Comparison of ENCODE assay signal across 8 cellular contexts in genomic region chr1:156583821-156584622, GRCh38. TPM values are rescaled to one million over a fixed set of nuclear protein-coding genes. Genes with fewer than 3 reads are reported as not detected.
DNase-seq lines count a peak whose midpoint lies in the region; ATAC-seq and TF ChIP-seq lines count a peak whose summit lies in the region.

No MANE protein-coding gene starts in this region.

- H3K27ac ChIP-seq in spleen: peak overlapping the region in 1 of 8 donors; percentile 81

- peak overlapping the region; percentile 26 for H3K9ac ChIP-seq in iPS-15b (ENCODE audit: low read depth, low read length)

- in situ Hi-C loops in astrocyte of the cerebellum (cut with HindIII; ENCODE audit: low sequenced_read_pairs): no loop called here

- 44 to 58% (median 57%) methylated on average over 16 to 20 of the region's 20 CpGs for WGBS in spleen, 5 donors

- TF ChIP-seq CTCF in astrocyte of the cerebellum (IDR thresholded peaks at IDR 0.05; ENCODE audit: low read depth, low read length, missing control alignments): peak; percentile 92
- peak; percentile 77 to 95 (median 93) for TF ChIP-seq CTCF in spleen (IDR thresholded peaks at IDR 0.05 in 8 of 11, conservative IDR thresholded peaks at IDR 0.05 in 3 of 11)

- peak; percentile 79 for DNase-seq in activated gamma-delta T cell treated with Interleukin-2 at 50 U/mL for 16 hours
- DNase-seq in activated gamma-delta T cell (lab: John Stamatoyannopoulos, UW): no peak
- peak; percentile 72 for DNase-seq in NCI-H2029 treated with DMSO at 0.1 percent for 48 hours (lab: John Stamatoyannopoulos, UW)
- peak; percentile 59 for DNase-seq in T1000 (lab: John Stamatoyannopoulos, UW)
- DNase-seq in astrocyte of the cerebellum (ENCODE audit: low read depth): peak; percentile 76
- DNase-seq in spleen: no peak

- H3K4me3 ChIP-seq in astrocyte of the cerebellum (ENCODE audit: low read depth, low read length): no peak overlapping the region
- peak overlapping the region; percentile 15 for H3K4me3 ChIP-seq in iPS-15b (ENCODE audit: low read depth, low read length)
- H3K4me3 ChIP-seq in spleen: peak overlapping the region in 1 of 8 donors; percentile 63

- intact Hi-C loops in spleen (cut with DNase I; ENCODE audit: low total_unique reads): no loop called here

- no peak for TF ChIP-seq POLR2A in spleen (IDR thresholded peaks at IDR 0.05)

- H3K4me1 ChIP-seq in iPS-15b (ENCODE audit: control insufficient read depth, insufficient read depth, low read length): peaks cover 8% of the 10 kb centered on the region
- peaks cover 0 to 35% (median 25%) of the 10 kb centered on the region in 6 donors for H3K4me1 ChIP-seq in spleen

- H3K36me3 ChIP-seq in iPS-15b (ENCODE audit: control insufficient read depth, insufficient read depth, low read length) (no peaks in the 10 kb centered on the region), spleen (no peaks in the 10 kb centered on the region)

- H3K9me3 ChIP-seq in iPS-15b (ENCODE audit: control insufficient read depth, insufficient read depth, low read length): no peaks in the 10 kb centered on the region
- H3K9me3 ChIP-seq in spleen: no peaks in the 10 kb centered on the region

- peaks cover 3% of the 10 kb centered on the region for H3K27me3 ChIP-seq in iPS-15b (ENCODE audit: control insufficient read depth, insufficient read depth, low read length)
- H3K27me3 ChIP-seq in spleen (replicated peaks in 1 of 7): no peaks in the 10 kb centered on the region

- no peak for ATAC-seq in HG03378 (IDR thresholded peaks at IDR 0.05; ENCODE audit: unreplicated experiment)

RNA-seq across cellular contexts. Expression of gene TTC24, which starts 4.5 kb away (rescaled TPM):
- total RNA-seq in spleen: 1 to 10 TPM; 2.3 to 6.4 (median 4.3) TPM
- polyA plus RNA-seq in spleen: 1 to 10 TPM; 2.7 to 5.0 (median 2.8) TPM

RNA-seq across cellular contexts. Expression of gene NAXE, which starts 7.6 kb away (rescaled TPM):
- 10 to 100 TPM; 34.7 to 50.5 (median 48.3) TPM for total RNA-seq in spleen
- polyA plus RNA-seq in spleen: 10 to 100 TPM; 48.1 to 74.7 (median 54.8) TPM

RNA-seq across cellular contexts. Expression of gene IQGAP3, which starts 11.7 kb away (rescaled TPM):
- total RNA-seq in spleen: 1 to 10 TPM in 3 of 7 donors, under 1 TPM in 4; 0.43 to 2.2 (median 0.86) TPM
- polyA plus RNA-seq in spleen: under 1 TPM; 0.24 to 0.47 (median 0.35) TPM

RNA-seq across cellular contexts. Expression of gene GPATCH4, which starts 17.3 kb away (rescaled TPM):
- total RNA-seq in spleen: 10 to 100 TPM; 14.9 to 49.6 (median 26.2) TPM
- 10 to 100 TPM; 12.3 to 25.4 (median 13.8) TPM for polyA plus RNA-seq in spleen

RNA-seq across cellular contexts. Expression of gene HAPLN2, which starts 35.2 kb away (rescaled TPM):
- total RNA-seq in spleen: 1 to 10 TPM in 1 of 7 donors, under 1 TPM in 2, not detected in 4; 0.20 to 1.1 (median 0.46) TPM
- under 1 TPM; 0.22 to 0.80 (median 0.27) TPM for polyA plus RNA-seq in spleen

Comparison
In these comparisons a context has a peak if more than half of its experiments do, and no peak if none do; other contexts are left out.
1. DNase-seq: peak in activated gamma-delta T cell treated with Interleukin-2 at 50 U/mL for 16 hours (single experiment), NCI-H2029 treated with DMSO at 0.1 percent for 48 hours (single experiment), T1000 (single experiment) and astrocyte of the cerebellum (single experiment); none in activated gamma-delta T cell (single experiment) and spleen (single experiment).